In the genomic region with DNA sequence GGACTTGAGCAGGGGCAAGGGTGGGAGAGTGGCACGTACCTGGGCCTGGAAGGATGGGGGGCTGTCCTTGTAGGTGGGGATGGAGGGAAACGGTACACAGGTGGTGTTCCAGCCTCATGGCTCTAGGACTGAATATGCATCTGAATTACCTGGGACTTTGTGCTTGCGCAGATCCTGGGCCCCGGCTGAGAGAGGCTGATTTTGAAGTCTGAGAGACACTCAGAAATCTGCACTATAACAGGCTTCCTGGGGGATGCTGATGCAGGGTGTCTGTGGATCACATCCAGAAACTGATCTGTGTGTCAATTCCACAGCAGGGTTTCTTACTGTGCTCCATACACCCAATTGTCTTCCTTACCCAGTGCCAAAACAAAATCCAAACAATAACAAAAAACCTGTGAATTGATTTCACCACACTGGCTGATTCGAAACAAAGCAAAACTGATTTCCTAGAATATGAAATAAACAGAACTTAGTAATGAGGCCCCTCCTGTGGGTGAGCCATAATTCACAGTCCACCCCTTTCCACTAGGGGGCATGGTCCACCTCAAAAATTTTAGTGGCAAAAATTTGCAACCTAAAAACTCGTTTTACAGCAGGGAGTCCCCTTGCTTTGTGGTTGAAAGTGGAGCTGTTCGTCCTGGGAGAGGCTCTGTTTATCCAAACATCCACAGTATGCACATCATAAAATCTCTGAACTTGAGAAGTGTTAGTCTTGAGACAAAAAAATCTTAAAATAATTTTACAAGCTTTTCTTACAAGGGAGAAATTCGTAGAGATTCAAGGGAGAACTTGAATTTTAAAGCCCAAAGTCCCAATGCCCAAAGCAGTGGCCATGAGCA, we compare ENCODE assay signal across 8 cellular contexts. TPM values are rescaled to one million over a fixed set of nuclear protein-coding genes. Genes with fewer than 3 reads are reported as not detected.
A peak's percentile ranks its signal among the peaks of the same experiment; 100 is the strongest.
DNase-seq lines count a peak whose midpoint lies in the region; ATAC-seq and TF ChIP-seq lines count a peak whose summit lies in the region.

No MANE protein-coding gene starts in this region.

- H3K79me2 ChIP-seq in DOHH2 (ENCODE audit: control insufficient read depth, low read length) = no peaks in the 10 kb centered on the region
- H3K79me2 ChIP-seq in KMS-11 (ENCODE audit: insufficient read depth, low read depth) = no peaks in the 10 kb centered on the region

- no peak overlapping the region for H3K4me3 Mint-ChIP-seq in chondrocyte (ENCODE audit: unreplicated experiment)

- no peak overlapping the region for H3K9ac ChIP-seq in KMS-11

- H3K4me2 ChIP-seq in DOHH2 (ENCODE audit: low read length) (peak overlapping the region; percentile 33), KMS-11 (no peak overlapping the region)

- H3K9me3 ChIP-seq in DOHH2 (ENCODE audit: control insufficient read depth, insufficient read depth, low read length) (no peaks in the 10 kb centered on the region), left lung (no peaks in the 10 kb centered on the region)

- no peak overlapping the region for H3K27ac ChIP-seq in DOHH2 (ENCODE audit: low read depth, low read length)
- no peak overlapping the region for H3K27ac ChIP-seq in KMS-11
- H3K27ac ChIP-seq in left lung = peak overlapping the region in 1 of 2 donors; percentile 13

- no peaks in the 10 kb centered on the region for H3K9me2 ChIP-seq in DOHH2 (replicated peaks; ENCODE audit: control insufficient read depth, low read length)

- 0 out of 2 replicates have a peak, but pooled peaks cover 4% of the 10 kb centered on the region for H3K27me3 ChIP-seq in DOHH2 (ENCODE audit: control insufficient read depth, low read length)
- no peaks in the 10 kb centered on the region for H3K27me3 ChIP-seq in KMS-11 (ENCODE audit: insufficient read depth, low read depth)
- H3K27me3 ChIP-seq in left lung = no peaks in the 10 kb centered on the region

- no peaks in the 10 kb centered on the region for H3K27me3 Mint-ChIP-seq in chondrocyte (ENCODE audit: low read depth)

- H3F3A ChIP-seq in DOHH2 (ENCODE audit: control insufficient read depth, insufficient read depth) = no peaks in the 10 kb centered on the region

- H3K36me3 ChIP-seq in DOHH2 (ENCODE audit: control insufficient read depth, low read length) = no peaks in the 10 kb centered on the region
- no peaks in the 10 kb centered on the region for H3K36me3 ChIP-seq in KMS-11 (ENCODE audit: insufficient read depth)
- no peaks in the 10 kb centered on the region for H3K36me3 ChIP-seq in left lung

- peak; percentile 31 to 41 for DNase-seq in activated CD4-positive, alpha-beta T cell treated with anti-CD3 and anti-CD28 coated beads for 24 hours (ENCODE audit: low read depth in 2 of 2)
- DNase-seq in chondrocyte (ENCODE audit: low spot score) (no peak), left lung (no peak), NCI-H2171 treated with DMSO at 0.1 percent for 48 hours (lab: John Stamatoyannopoulos, UW) (no peak)
- peak; percentile 12 for DNase-seq in stimulated activated CD8-positive, alpha-beta memory T cell treated with anti-CD3 and anti-CD28 coated beads, Interleukin-12 subunit alpha, Interleukin-12 subunit beta, amount 100 ng/mL, for 24 hours (ENCODE audit: extremely low read depth)

- peak overlapping the region; percentile 74 for H3K27ac Mint-ChIP-seq in chondrocyte (ENCODE audit: unreplicated experiment)

- TF ChIP-seq CTCF in DOHH2 (IDR thresholded peaks at IDR 0.05; ENCODE audit: low read depth, low read length, poor library complexity, severe bottlenecking) (peak; percentile 84), KMS-11 (conservative IDR thresholded peaks at IDR 0.05; ENCODE audit: low read depth, low read length) (peak; percentile 77), chondrocyte (IDR thresholded peaks at IDR 0.05) (peak; percentile 91), left lung (IDR thresholded peaks at IDR 0.05) (peak; percentile 70 to 84)

- peaks cover 30% of the 10 kb centered on the region for H3K4me1 Mint-ChIP-seq in chondrocyte (ENCODE audit: low read depth)

- H3K4me3 ChIP-seq in DOHH2 (ENCODE audit: low read length) (no peak overlapping the region), KMS-11 (IDR thresholded peaks at IDR 0.05; ENCODE audit: insufficient read depth, low read depth, low read length) (no peak overlapping the region), left lung (no peak overlapping the region)

- H3K4me1 ChIP-seq in DOHH2 (ENCODE audit: control insufficient read depth, low read length) (peaks cover 19% of the 10 kb centered on the region), KMS-11 (ENCODE audit: low read depth, poor library complexity, severe bottlenecking) (no peaks in the 10 kb centered on the region), left lung (no peaks in the 10 kb centered on the region)

- H2AFZ ChIP-seq in KMS-11 (ENCODE audit: low read depth) = no peak overlapping the region

- peaks cover 2% of the 10 kb centered on the region for H3K9me3 Mint-ChIP-seq in chondrocyte (ENCODE audit: low read depth)

- intact Hi-C loops in left lung (cut with DNase I) = loop anchor here in 1 of 2 donors (10.0 kb wide), 2 partner anchors 92 to 222 kb away; partner anchors contain the start of gene DMBT1

- H4K20me1 ChIP-seq in DOHH2 (ENCODE audit: control insufficient read depth, insufficient read depth, low read depth, low read length) = no peaks in the 10 kb centered on the region
- H4K20me1 ChIP-seq in KMS-11 (ENCODE audit: insufficient read depth) = no peaks in the 10 kb centered on the region

- H3K36me3 Mint-ChIP-seq in chondrocyte (ENCODE audit: low read depth) = no peaks in the 10 kb centered on the region

- ATAC-seq in left lung (peak; percentile 86), HG03097 (IDR thresholded peaks at IDR 0.05; ENCODE audit: low FRiP score, unreplicated experiment) (no peak)

RNA-seq across cellular contexts. Expression of gene PLEKHA1, which starts 32.0 kb away (rescaled TPM):
- total RNA-seq in chondrocyte (63.7 to 69.8 TPM (median 64.5 TPM) in 3 replicates), left lung (10 to 100 TPM; 43.1 to 57.9 TPM)

Comparison
In these comparisons a context has a peak if more than half of its experiments do, and no peak if none do; other contexts are left out.
1. DNase-seq: peak in activated CD4-positive, alpha-beta T cell treated with anti-CD3 and anti-CD28 coated beads for 24 hours (2 of 2) and stimulated activated CD8-positive, alpha-beta memory T cell treated with anti-CD3 and anti-CD28 coated beads, Interleukin-12 subunit alpha, Interleukin-12 subunit beta, amount 100 ng/mL, for 24 hours (single experiment); none in chondrocyte (single experiment), left lung (0 of 2) and NCI-H2171 treated with DMSO at 0.1 percent for 48 hours (single experiment).
2. Peak in every context shown above with its lines, with median percentiles within 50 percentile points of each other: CTCF ChIP-seq.